In genomic region chr19:43306097-43306496, GRCh38 we compare ENCODE assay signal across 17 cellular contexts. TPM values are rescaled to one million over a fixed set of nuclear protein-coding genes. Genes with fewer than 3 reads are reported as not detected.
DNase-seq lines count a peak whose midpoint lies in the region; ATAC-seq, FAIRE-seq and TF ChIP-seq lines count a peak whose summit lies in the region.
"Had no signal": no experiment of that assay in that cellular context is flagged by ENCODE, and none has a peak within 500 bp of the region (broad histone marks: within the 10 kb centered on the region; RNA-seq: fewer than 3 reads in every experiment).

No MANE protein-coding gene starts in this region.

- no peaks in the 10 kb centered on the region for H3K4me1 Mint-ChIP-seq in naive thymus-derived CD4-positive, alpha-beta T cell
- H3K4me1 Mint-ChIP-seq: GM23338 had no signal

- no peaks in the 10 kb centered on the region for H3K9me1 ChIP-seq in keratinocyte (ENCODE audit: control insufficient read depth, extremely low read depth, insufficient read depth, low read length)

- no peak for ATAC-seq in HG03565 (IDR thresholded peaks at IDR 0.05; ENCODE audit: unreplicated experiment)
- ATAC-seq in naive thymus-derived CD4-positive, alpha-beta T cell = no peak
- ATAC-seq: GM23338 had no signal

- H3K4me2 ChIP-seq in GM23248 (ENCODE audit: unreplicated experiment) = no peak overlapping the region
- H3K4me2 ChIP-seq in keratinocyte (ENCODE audit: control insufficient read depth, extremely low read depth, insufficient read depth, low read depth, low read length) = no peak overlapping the region
- H3K4me2 ChIP-seq: GM23338 had no signal

- H3K27ac Mint-ChIP-seq in naive thymus-derived CD4-positive, alpha-beta T cell = no peak overlapping the region
- H3K27ac Mint-ChIP-seq: GM23338 had no signal

- H2AFZ ChIP-seq in GM23248 (no peak overlapping the region), keratinocyte (ENCODE audit: control insufficient read depth, low read length) (no peak overlapping the region)
- H2AFZ ChIP-seq: GM23338 had no signal

- in situ Hi-C loops in GM23248 (cut with MboI) = no loop called here

- H3K36me3 ChIP-seq in GM23248 (ENCODE audit: low read depth) = no peaks in the 10 kb centered on the region
- H3K36me3 ChIP-seq in keratinocyte (ENCODE audit: control insufficient read depth in 2 of 2, extremely low read depth in 1 of 2, insufficient read depth in 2 of 2, low read length in 2 of 2) = no peaks in the 10 kb centered on the region
- H3K36me3 ChIP-seq in naive thymus-derived CD4-positive, alpha-beta T cell (ENCODE audit: control insufficient read depth in 2 of 3, insufficient read depth in 3 of 3, low read length in 3 of 3) = no peaks in the 10 kb centered on the region

- H3K4me1 ChIP-seq in GM23248 (ENCODE audit: insufficient read depth) (peaks cover 7% of the 10 kb centered on the region; the same call in 1 of the 2 replicates), keratinocyte (ENCODE audit: control insufficient read depth, extremely low read depth, insufficient read depth, low read length) (peaks cover 17% of the 10 kb centered on the region)
- H3K4me1 ChIP-seq in naive thymus-derived CD4-positive, alpha-beta T cell (ENCODE audit: control insufficient read depth in 2 of 2, insufficient read depth in 2 of 2, low read length in 2 of 2) = no peaks in the 10 kb centered on the region

- CTCF ChIA-PET in naive thymus-derived CD4-positive, alpha-beta T cell (lab: Charles Lee) = no interaction called here

- POLR2A ChIA-PET in naive thymus-derived CD4-positive, alpha-beta T cell (lab: Charles Lee) = no interaction called here

- H3K27me3 Mint-ChIP-seq in naive thymus-derived CD4-positive, alpha-beta T cell = peaks cover 0 to 60% (median 41%) of the 10 kb centered on the region in 5 donors

- H3K27me3 ChIP-seq in GM23248 (replicated peaks; ENCODE audit: insufficient read depth) = no peaks in the 10 kb centered on the region
- no peaks in the 10 kb centered on the region for H3K27me3 ChIP-seq in keratinocyte (ENCODE audit: control insufficient read depth, extremely low read depth, insufficient read depth, low read length)
- H3K27me3 ChIP-seq in naive thymus-derived CD4-positive, alpha-beta T cell (ENCODE audit: control insufficient read depth in 2 of 2, insufficient read depth in 2 of 2, low read length in 2 of 2) = no peaks in the 10 kb centered on the region

- no peaks in the 10 kb centered on the region for H3F3A ChIP-seq in GM23248 (ENCODE audit: insufficient read depth)

- FAIRE-seq in keratinocyte (lab: Jason Lieb, UNC) (peak; percentile 26), frontal cortex (lab: Jason Lieb, UNC) (no peak)

- no peaks in the 10 kb centered on the region for H4K20me1 ChIP-seq in GM23248 (ENCODE audit: insufficient read depth)
- no peaks in the 10 kb centered on the region for H4K20me1 ChIP-seq in keratinocyte (ENCODE audit: control insufficient read depth, extremely low read depth, insufficient read depth, low read length)

- H3K9me3 ChIP-seq in GM23248 (ENCODE audit: low read depth) = no peaks in the 10 kb centered on the region
- peaks cover 4% of the 10 kb centered on the region for H3K9me3 ChIP-seq in keratinocyte (ENCODE audit: control insufficient read depth, low read depth, low read length)
- no peaks in the 10 kb centered on the region for H3K9me3 ChIP-seq in naive thymus-derived CD4-positive, alpha-beta T cell (ENCODE audit: control insufficient read depth in 2 of 3, low read length in 3 of 3)

- H3K9me2 ChIP-seq in GM23248 (ENCODE audit: insufficient read depth) = no peaks in the 10 kb centered on the region

- intact Hi-C loops in naive thymus-derived CD4-positive, alpha-beta T cell (cut with micrococcal nuclease) = no loop called here

- TF ChIP-seq CTCF in keratinocyte (optimal IDR thresholded peaks at IDR 0.05 in 1 of 3, IDR thresholded peaks at IDR 0.05 in 1 of 3, conservative IDR thresholded peaks at IDR 0.05 in 1 of 3; ENCODE audit: extremely low read depth in 1 of 3, insufficient read depth in 2 of 3, low read length in 3 of 3) = no peak

- H3K4me3 ChIP-seq in GM23248 = no peak overlapping the region
- no peak overlapping the region for H3K4me3 ChIP-seq in keratinocyte (ENCODE audit: control insufficient read depth in 2 of 3, extremely low read depth in 1 of 3, insufficient read depth in 2 of 3, low read depth in 1 of 3, low read length in 3 of 3)
- H3K4me3 ChIP-seq in naive thymus-derived CD4-positive, alpha-beta T cell (ENCODE audit: low read length) = no peak overlapping the region
- H3K4me3 ChIP-seq: GM23338 had no signal

- H3K27ac ChIP-seq in GM23248 (no peak overlapping the region), keratinocyte (ENCODE audit: control insufficient read depth, insufficient read depth, low read length) (no peak overlapping the region)
- no peak overlapping the region for H3K27ac ChIP-seq in naive thymus-derived CD4-positive, alpha-beta T cell (ENCODE audit: low read depth, low read length)
- H3K27ac ChIP-seq: RWPE1 had no signal

- peak; percentile 58 for DNase-seq in AG20443 (ENCODE audit: low spot score)
- peak; percentile 61 for DNase-seq in GM23248
- DNase-seq in RPMI7951 (ENCODE audit: low read depth) = peak; percentile 72
- DNase-seq in keratinocyte (ENCODE audit: low read depth, low spot score) = peak; percentile 19
- DNase-seq in frontal cortex (ENCODE audit: low spot score in 2 of 2) = no peak
- no peak for DNase-seq in NCI-H1417 treated with DMSO at 0.1 percent for 48 hours (lab: John Stamatoyannopoulos, UW)
- no peak for DNase-seq in naive thymus-derived CD4-positive, alpha-beta T cell
- DNase-seq: COR-L47, DMS153, IMR-90, MM.1S, NCI-H1092 treated with DMSO at 0.1 percent for 48 hours, NCI-H187 had no signal

- H3K79me2 ChIP-seq in GM23248 (ENCODE audit: insufficient read depth) = no peaks in the 10 kb centered on the region
- H3K79me2 ChIP-seq in keratinocyte (ENCODE audit: control insufficient read depth, insufficient read depth, low read length) = no peaks in the 10 kb centered on the region

- no peak overlapping the region for H3K4me3 Mint-ChIP-seq in naive thymus-derived CD4-positive, alpha-beta T cell
- H3K4me3 Mint-ChIP-seq: GM23338 had no signal

- dilution Hi-C loops in keratinocyte (cut with MboI; ENCODE audit: extremely low pct_ligation_motif_present, low sequenced_read_pairs) = no loop called here

- H3K9ac ChIP-seq in GM23248 = no peak overlapping the region
- no peak overlapping the region for H3K9ac ChIP-seq in keratinocyte (ENCODE audit: control insufficient read depth, extremely low read depth, insufficient read depth, low read length)

- H3K9me3 Mint-ChIP-seq in naive thymus-derived CD4-positive, alpha-beta T cell = peaks cover 0 to 15% (median 2%) of the 10 kb centered on the region in 11 donors

- WGBS in GM23248 (ENCODE audit: low coverage in 1 of 2, low lambda C conversion rate in 2 of 2, missing lambda C conversion rate in 2 of 2), 2 experiments = 88 to 93% methylated on average over 1 of the region's 1 CpG

- peaks cover 0 to 3% (median 0%) of the 10 kb centered on the region in 5 donors for H3K36me3 Mint-ChIP-seq in naive thymus-derived CD4-positive, alpha-beta T cell

RNA-seq across cellular contexts. Expression of gene PSG9, which starts 36.8 kb away (rescaled TPM):
- 0.32 TPM in 1 of 2 replicates, not detected in the other for total RNA-seq in GM23248 (2014; rRNA removed; shearing (Covaris generic))
- polyA plus RNA-seq in GM23248 (2016; fragmentation: Nextera tagmentation; extraction: Ambion mirVana) (1.1 and 1.6 TPM in 2 replicates), keratinocyte (0.10 to 0.22 TPM (median 0.14 TPM) in 3 replicates)
- 1.1 and 1.4 TPM in 2 replicates for total RNA-seq in RPMI7951 (2014; rRNA removed; shearing (Covaris generic))
- 0.41 TPM for polyA plus RNA-seq in keratinocyte (2011; ENCODE audit: low read depth)
- polyA plus RNA-seq in keratinocyte (2011; cell fraction: cytosol; rRNA removed) = 0.12 and 0.21 TPM in 2 replicates
- polyA plus RNA-seq in keratinocyte (2011; cell fraction: nucleus; rRNA removed) = 0.19 and 0.27 TPM in 2 replicates
- 0.14 and 2.2 TPM in 2 replicates for polyA plus RNA-seq in keratinocyte (2012; ENCODE audit: low replicate concordance)
- polyA minus RNA-seq in keratinocyte = 0.36 TPM in 1 of 3 replicates, not detected in the others
- polyA minus RNA-seq in keratinocyte (2011; cell fraction: cytosol; rRNA and poly(A)+ RNA removed) = not detected
- polyA minus RNA-seq in keratinocyte (2011; cell fraction: nucleus; rRNA and poly(A)+ RNA removed) = 0.21 and 0.31 TPM in 2 replicates
- not detected for total RNA-seq in frontal cortex
- total RNA-seq in naive thymus-derived CD4-positive, alpha-beta T cell = under 1 TPM in 1 of 5 experiments, not detected in 4; 0.34 TPM
- not detected for polyA plus RNA-seq in naive thymus-derived CD4-positive, alpha-beta T cell
- total RNA-seq: GM23338, OCI-LY7 had no signal
- polyA plus RNA-seq: GM23338 had no signal

RNA-seq across cellular contexts. Expression of gene CD177, which starts 47.4 kb away (rescaled TPM):
- total RNA-seq in GM23248 (2014; rRNA removed; shearing (Covaris generic)) = 0.32 and 1.1 TPM in 2 replicates
- polyA plus RNA-seq in GM23248 (2016; fragmentation: Nextera tagmentation; extraction: Ambion mirVana) (0.36 and 0.38 TPM in 2 replicates), keratinocyte (1.1 to 1.7 TPM (median 1.2 TPM) in 3 replicates)
- not detected in 2 replicates for total RNA-seq in RPMI7951 (2014; rRNA removed; shearing (Covaris generic))
- polyA plus RNA-seq in keratinocyte (2011; ENCODE audit: low read depth) = 0.62 TPM
- polyA plus RNA-seq in keratinocyte (2011; cell fraction: cytosol; rRNA removed) = 0.79 and 1.4 TPM in 2 replicates
- 2.3 and 3.7 TPM in 2 replicates for polyA plus RNA-seq in keratinocyte (2011; cell fraction: nucleus; rRNA removed)
- 0.78 and 0.97 TPM in 2 replicates for polyA plus RNA-seq in keratinocyte (2012; ENCODE audit: low replicate concordance)
- polyA minus RNA-seq in keratinocyte = 2.9 to 3.6 TPM (median 3.5 TPM) in 3 replicates
- polyA minus RNA-seq in keratinocyte (2011; cell fraction: cytosol; rRNA and poly(A)+ RNA removed) = 2.3 TPM
- polyA minus RNA-seq in keratinocyte (2011; cell fraction: nucleus; rRNA and poly(A)+ RNA removed) = 2.1 and 4.3 TPM in 2 replicates
- 1.2 TPM for total RNA-seq in frontal cortex
- total RNA-seq in naive thymus-derived CD4-positive, alpha-beta T cell = not detected
- polyA plus RNA-seq in naive thymus-derived CD4-positive, alpha-beta T cell = not detected
- total RNA-seq: IMR-90, OCI-LY7 had no signal

Comparison
In these comparisons a context has a peak if more than half of its experiments do, and no peak if none do; other contexts are left out.
1. DNase-seq: peak in AG20443 (single experiment), GM23248 (single experiment), RPMI7951 (single experiment) and keratinocyte (single experiment); none in frontal cortex (0 of 2), NCI-H1417 treated with DMSO at 0.1 percent for 48 hours (single experiment) and naive thymus-derived CD4-positive, alpha-beta T cell (0 of 9).